ENCODE assay signal across 1 cellular context in the genomic region with DNA sequence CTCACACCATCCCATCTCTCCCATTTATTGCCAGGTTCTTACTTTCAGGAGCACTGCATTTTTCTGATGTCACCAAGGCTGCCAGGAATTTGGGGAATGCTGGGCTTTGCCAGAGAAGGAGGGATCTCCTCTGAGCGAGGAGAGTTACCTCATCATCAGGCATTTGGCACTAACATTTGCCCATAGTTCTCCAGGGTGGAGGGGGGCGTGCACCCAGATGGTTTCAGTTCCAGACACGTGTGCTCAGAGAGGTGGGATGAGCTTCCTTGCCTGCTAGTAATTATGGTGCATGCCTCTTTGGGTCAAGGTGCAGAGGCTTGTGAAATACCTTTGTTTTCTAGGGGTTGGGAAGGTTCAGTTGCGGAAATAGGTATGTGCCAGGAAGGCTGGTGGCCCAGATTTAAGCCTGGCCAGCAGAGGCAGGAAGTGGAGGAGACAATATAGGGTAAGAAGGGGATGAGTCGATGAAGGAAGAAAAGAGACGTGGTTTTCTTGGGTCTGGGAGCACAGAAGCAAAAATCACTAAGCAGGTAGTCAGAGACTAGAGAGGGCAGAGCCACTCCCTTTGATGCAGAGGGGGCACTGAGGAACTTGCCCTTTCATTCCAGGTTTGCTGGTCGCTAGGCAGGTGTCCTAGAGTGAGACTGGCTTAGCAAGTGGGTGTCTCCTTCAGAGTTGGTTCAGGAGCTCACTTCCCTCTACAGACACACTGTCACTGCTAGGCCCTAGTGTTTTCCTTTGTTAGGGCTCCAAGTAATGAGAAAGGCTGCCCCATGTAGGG.
A peak's percentile ranks its signal among the peaks of the same experiment; 100 is the strongest.
TF ChIP-seq lines count a peak whose summit lies in the region.

No MANE protein-coding gene starts in this region.

TF ChIP-seq in HEK293, 187 proteins besides CTCF, POLR2A, EP300 and RAD21 (continued from another document and continues in another):
- TF ChIP-seq, protein P1, sequence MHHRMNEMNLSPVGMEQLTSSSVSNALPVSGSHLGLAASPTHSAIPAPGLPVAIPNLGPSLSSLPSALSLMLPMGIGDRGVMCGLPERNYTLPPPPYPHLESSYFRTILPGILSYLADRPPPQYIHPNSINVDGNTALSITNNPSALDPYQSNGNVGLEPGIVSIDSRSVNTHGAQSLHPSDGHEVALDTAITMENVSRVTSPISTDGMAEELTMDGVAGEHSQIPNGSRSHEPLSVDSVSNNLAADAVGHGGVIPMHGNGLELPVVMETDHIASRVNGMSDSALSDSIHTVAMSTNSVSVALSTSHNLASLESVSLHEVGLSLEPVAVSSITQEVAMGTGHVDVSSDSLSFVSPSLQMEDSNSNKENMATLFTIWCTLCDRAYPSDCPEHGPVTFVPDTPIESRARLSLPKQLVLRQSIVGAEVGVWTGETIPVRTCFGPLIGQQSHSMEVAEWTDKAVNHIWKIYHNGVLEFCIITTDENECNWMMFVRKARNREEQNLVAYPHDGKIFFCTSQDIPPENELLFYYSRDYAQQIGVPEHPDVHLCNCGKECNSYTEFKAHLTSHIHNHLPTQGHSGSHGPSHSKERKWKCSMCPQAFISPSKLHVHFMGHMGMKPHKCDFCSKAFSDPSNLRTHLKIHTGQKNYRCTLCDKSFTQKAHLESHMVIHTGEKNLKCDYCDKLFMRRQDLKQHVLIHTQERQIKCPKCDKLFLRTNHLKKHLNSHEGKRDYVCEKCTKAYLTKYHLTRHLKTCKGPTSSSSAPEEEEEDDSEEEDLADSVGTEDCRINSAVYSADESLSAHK (tag by site-specific recombination; IDR thresholded peaks at IDR 0.05) = no peak
- TF ChIP-seq, protein P2, sequence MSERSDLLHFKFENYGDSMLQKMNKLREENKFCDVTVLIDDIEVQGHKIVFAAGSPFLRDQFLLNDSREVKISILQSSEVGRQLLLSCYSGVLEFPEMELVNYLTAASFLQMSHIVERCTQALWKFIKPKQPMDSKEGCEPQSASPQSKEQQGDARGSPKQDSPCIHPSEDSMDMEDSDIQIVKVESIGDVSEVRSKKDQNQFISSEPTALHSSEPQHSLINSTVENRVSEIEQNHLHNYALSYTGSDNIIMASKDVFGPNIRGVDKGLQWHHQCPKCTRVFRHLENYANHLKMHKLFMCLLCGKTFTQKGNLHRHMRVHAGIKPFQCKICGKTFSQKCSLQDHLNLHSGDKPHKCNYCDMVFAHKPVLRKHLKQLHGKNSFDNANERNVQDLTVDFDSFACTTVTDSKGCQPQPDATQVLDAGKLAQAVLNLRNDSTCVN (tag by site-specific recombination; optimal IDR thresholded peaks at IDR 0.05) = no peak
- TF ChIP-seq SP2 (tag by site-specific recombination; IDR thresholded peaks at IDR 0.05) = peak; percentile 50
- no peak for TF ChIP-seq ZSCAN30 (tag by site-specific recombination; IDR thresholded peaks at IDR 0.05)
- TF ChIP-seq ZNF768 (tag by site-specific recombination; IDR thresholded peaks at IDR 0.05) = no peak
- TF ChIP-seq KLF1 (tag by site-specific recombination; IDR thresholded peaks at IDR 0.05) = peak; percentile 99
- TF ChIP-seq ZNF174 (tag by site-specific recombination; IDR thresholded peaks at IDR 0.05) = no peak
- TF ChIP-seq GLIS2 (tag by site-specific recombination; IDR thresholded peaks at IDR 0.05) = no peak
- TF ChIP-seq, protein P3, sequence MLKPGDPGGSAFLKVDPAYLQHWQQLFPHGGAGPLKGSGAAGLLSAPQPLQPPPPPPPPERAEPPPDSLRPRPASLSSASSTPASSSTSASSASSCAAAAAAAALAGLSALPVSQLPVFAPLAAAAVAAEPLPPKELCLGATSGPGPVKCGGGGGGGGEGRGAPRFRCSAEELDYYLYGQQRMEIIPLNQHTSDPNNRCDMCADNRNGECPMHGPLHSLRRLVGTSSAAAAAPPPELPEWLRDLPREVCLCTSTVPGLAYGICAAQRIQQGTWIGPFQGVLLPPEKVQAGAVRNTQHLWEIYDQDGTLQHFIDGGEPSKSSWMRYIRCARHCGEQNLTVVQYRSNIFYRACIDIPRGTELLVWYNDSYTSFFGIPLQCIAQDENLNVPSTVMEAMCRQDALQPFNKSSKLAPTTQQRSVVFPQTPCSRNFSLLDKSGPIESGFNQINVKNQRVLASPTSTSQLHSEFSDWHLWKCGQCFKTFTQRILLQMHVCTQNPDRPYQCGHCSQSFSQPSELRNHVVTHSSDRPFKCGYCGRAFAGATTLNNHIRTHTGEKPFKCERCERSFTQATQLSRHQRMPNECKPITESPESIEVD (tag by site-specific recombination; IDR thresholded peaks at IDR 0.05) = no peak
- no peak for TF ChIP-seq ZNF157 (tag by site-specific recombination; IDR thresholded peaks at IDR 0.05)
- TF ChIP-seq, protein P4, sequence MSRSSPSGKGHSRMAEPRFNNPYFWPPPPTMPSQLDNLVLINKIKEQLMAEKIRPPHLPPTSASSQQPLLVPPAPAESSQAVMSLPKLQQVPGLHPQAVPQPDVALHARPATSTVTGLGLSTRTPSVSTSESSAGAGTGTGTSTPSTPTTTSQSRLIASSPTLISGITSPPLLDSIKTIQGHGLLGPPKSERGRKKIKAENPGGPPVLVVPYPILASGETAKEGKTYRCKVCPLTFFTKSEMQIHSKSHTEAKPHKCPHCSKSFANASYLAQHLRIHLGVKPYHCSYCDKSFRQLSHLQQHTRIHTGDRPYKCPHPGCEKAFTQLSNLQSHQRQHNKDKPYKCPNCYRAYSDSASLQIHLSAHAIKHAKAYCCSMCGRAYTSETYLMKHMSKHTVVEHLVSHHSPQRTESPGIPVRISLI (tag by site-specific recombination; IDR thresholded peaks at IDR 0.05) = no peak
- TF ChIP-seq, protein P5, sequence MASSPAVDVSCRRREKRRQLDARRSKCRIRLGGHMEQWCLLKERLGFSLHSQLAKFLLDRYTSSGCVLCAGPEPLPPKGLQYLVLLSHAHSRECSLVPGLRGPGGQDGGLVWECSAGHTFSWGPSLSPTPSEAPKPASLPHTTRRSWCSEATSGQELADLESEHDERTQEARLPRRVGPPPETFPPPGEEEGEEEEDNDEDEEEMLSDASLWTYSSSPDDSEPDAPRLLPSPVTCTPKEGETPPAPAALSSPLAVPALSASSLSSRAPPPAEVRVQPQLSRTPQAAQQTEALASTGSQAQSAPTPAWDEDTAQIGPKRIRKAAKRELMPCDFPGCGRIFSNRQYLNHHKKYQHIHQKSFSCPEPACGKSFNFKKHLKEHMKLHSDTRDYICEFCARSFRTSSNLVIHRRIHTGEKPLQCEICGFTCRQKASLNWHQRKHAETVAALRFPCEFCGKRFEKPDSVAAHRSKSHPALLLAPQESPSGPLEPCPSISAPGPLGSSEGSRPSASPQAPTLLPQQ (tag by site-specific recombination; IDR thresholded peaks at IDR 0.05) = peak; percentile 72
- TF ChIP-seq ZNF792 (tag by site-specific recombination; IDR thresholded peaks at IDR 0.05) = no peak
- TF ChIP-seq ZNF248 (tag by site-specific recombination; IDR thresholded peaks at IDR 0.05) = no peak
- TF ChIP-seq ZNF549 (tag by site-specific recombination; IDR thresholded peaks at IDR 0.05) = no peak
- TF ChIP-seq IKZF3 (tag by site-specific recombination; IDR thresholded peaks at IDR 0.05) = peak; percentile 41; the same call in 1 of the 2 replicates
- TF ChIP-seq, protein P6, sequence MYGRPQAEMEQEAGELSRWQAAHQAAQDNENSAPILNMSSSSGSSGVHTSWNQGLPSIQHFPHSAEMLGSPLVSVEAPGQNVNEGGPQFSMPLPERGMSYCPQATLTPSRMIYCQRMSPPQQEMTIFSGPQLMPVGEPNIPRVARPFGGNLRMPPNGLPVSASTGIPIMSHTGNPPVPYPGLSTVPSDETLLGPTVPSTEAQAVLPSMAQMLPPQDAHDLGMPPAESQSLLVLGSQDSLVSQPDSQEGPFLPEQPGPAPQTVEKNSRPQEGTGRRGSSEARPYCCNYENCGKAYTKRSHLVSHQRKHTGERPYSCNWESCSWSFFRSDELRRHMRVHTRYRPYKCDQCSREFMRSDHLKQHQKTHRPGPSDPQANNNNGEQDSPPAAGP (tag by site-specific recombination; IDR thresholded peaks at IDR 0.05) = peak; percentile 70
- no peak for TF ChIP-seq ZBTB48 (tag by site-specific recombination; IDR thresholded peaks at IDR 0.05)
- TF ChIP-seq ZNF514 (tag by site-specific recombination; IDR thresholded peaks at IDR 0.05) = no peak
- no peak for TF ChIP-seq GFI1B (tag by site-specific recombination; IDR thresholded peaks at IDR 0.05)
- TF ChIP-seq ZSCAN16 (tag by site-specific recombination; IDR thresholded peaks at IDR 0.05) = no peak
- TF ChIP-seq ZNF169 (tag by site-specific recombination; IDR thresholded peaks at IDR 0.05) = no peak
- TF ChIP-seq ZNF366 (tag by site-specific recombination; conservative IDR thresholded peaks at IDR 0.05) = peak; percentile 81
- TF ChIP-seq ZNF341 (tag by site-specific recombination; IDR thresholded peaks at IDR 0.05; ENCODE audit: low read depth) = no peak
- TF ChIP-seq, protein P7, sequence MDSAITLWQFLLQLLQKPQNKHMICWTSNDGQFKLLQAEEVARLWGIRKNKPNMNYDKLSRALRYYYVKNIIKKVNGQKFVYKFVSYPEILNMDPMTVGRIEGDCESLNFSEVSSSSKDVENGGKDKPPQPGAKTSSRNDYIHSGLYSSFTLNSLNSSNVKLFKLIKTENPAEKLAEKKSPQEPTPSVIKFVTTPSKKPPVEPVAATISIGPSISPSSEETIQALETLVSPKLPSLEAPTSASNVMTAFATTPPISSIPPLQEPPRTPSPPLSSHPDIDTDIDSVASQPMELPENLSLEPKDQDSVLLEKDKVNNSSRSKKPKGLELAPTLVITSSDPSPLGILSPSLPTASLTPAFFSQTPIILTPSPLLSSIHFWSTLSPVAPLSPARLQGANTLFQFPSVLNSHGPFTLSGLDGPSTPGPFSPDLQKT (IDR thresholded peaks at IDR 0.05; ENCODE audit: borderline replicate concordance, low read depth, low read length) = no peak
- no peak for TF ChIP-seq ZNF10 (tag by site-specific recombination; IDR thresholded peaks at IDR 0.05)
- TF ChIP-seq, protein P8, sequence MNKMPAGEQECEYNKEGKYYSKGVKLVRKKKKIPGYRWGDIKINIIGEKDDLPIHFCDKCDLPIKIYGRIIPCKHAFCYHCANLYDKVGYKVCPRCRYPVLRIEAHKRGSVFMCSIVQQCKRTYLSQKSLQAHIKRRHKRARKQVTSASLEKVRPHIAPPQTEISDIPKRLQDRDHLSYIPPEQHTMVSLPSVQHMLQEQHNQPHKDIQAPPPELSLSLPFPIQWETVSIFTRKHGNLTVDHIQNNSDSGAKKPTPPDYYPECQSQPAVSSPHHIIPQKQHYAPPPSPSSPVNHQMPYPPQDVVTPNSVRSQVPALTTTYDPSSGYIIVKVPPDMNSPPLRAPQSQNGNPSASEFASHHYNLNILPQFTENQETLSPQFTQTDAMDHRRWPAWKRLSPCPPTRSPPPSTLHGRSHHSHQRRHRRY (tag by site-specific recombination; IDR thresholded peaks at IDR 0.05) = no peak
- TF ChIP-seq FEZF1 (tag by site-specific recombination; IDR thresholded peaks at IDR 0.05) = no peak
- TF ChIP-seq, protein P9, sequence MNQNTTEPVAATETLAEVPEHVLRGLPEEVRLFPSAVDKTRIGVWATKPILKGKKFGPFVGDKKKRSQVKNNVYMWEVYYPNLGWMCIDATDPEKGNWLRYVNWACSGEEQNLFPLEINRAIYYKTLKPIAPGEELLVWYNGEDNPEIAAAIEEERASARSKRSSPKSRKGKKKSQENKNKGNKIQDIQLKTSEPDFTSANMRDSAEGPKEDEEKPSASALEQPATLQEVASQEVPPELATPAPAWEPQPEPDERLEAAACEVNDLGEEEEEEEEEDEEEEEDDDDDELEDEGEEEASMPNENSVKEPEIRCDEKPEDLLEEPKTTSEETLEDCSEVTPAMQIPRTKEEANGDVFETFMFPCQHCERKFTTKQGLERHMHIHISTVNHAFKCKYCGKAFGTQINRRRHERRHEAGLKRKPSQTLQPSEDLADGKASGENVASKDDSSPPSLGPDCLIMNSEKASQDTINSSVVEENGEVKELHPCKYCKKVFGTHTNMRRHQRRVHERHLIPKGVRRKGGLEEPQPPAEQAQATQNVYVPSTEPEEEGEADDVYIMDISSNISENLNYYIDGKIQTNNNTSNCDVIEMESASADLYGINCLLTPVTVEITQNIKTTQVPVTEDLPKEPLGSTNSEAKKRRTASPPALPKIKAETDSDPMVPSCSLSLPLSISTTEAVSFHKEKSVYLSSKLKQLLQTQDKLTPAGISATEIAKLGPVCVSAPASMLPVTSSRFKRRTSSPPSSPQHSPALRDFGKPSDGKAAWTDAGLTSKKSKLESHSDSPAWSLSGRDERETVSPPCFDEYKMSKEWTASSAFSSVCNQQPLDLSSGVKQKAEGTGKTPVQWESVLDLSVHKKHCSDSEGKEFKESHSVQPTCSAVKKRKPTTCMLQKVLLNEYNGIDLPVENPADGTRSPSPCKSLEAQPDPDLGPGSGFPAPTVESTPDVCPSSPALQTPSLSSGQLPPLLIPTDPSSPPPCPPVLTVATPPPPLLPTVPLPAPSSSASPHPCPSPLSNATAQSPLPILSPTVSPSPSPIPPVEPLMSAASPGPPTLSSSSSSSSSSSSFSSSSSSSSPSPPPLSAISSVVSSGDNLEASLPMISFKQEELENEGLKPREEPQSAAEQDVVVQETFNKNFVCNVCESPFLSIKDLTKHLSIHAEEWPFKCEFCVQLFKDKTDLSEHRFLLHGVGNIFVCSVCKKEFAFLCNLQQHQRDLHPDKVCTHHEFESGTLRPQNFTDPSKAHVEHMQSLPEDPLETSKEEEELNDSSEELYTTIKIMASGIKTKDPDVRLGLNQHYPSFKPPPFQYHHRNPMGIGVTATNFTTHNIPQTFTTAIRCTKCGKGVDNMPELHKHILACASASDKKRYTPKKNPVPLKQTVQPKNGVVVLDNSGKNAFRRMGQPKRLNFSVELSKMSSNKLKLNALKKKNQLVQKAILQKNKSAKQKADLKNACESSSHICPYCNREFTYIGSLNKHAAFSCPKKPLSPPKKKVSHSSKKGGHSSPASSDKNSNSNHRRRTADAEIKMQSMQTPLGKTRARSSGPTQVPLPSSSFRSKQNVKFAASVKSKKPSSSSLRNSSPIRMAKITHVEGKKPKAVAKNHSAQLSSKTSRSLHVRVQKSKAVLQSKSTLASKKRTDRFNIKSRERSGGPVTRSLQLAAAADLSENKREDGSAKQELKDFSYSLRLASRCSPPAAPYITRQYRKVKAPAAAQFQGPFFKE (tag by site-specific recombination; IDR thresholded peaks at IDR 0.05; ENCODE audit: borderline replicate concordance) = no peak
- TF ChIP-seq ZNF473 (tag by site-specific recombination; IDR thresholded peaks at IDR 0.05) = no peak
- peak; percentile 89 for TF ChIP-seq KLF8 (tag by site-specific recombination; IDR thresholded peaks at IDR 0.05)
- TF ChIP-seq, protein P10, sequence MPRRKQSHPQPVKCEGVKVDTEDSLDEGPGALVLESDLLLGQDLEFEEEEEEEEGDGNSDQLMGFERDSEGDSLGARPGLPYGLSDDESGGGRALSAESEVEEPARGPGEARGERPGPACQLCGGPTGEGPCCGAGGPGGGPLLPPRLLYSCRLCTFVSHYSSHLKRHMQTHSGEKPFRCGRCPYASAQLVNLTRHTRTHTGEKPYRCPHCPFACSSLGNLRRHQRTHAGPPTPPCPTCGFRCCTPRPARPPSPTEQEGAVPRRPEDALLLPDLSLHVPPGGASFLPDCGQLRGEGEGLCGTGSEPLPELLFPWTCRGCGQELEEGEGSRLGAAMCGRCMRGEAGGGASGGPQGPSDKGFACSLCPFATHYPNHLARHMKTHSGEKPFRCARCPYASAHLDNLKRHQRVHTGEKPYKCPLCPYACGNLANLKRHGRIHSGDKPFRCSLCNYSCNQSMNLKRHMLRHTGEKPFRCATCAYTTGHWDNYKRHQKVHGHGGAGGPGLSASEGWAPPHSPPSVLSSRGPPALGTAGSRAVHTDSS (tag by site-specific recombination; IDR thresholded peaks at IDR 0.05) = no peak
- peak; percentile 92 for TF ChIP-seq KLF16 (tag by site-specific recombination; IDR thresholded peaks at IDR 0.05)
- no peak for TF ChIP-seq ZNF560 (tag by site-specific recombination; IDR thresholded peaks at IDR 0.05; ENCODE audit: borderline replicate concordance)
- TF ChIP-seq ZNF558 (tag by site-specific recombination; IDR thresholded peaks at IDR 0.05) = no peak
- TF ChIP-seq ZFHX2 (tag by site-specific recombination; conservative IDR thresholded peaks at IDR 0.05) = 0 out of 2 replicates have a peak, but pooled peaks have one; percentile 21
- TF ChIP-seq ZNF701 (tag by site-specific recombination; IDR thresholded peaks at IDR 0.05) = no peak
